In the genomic region with DNA sequence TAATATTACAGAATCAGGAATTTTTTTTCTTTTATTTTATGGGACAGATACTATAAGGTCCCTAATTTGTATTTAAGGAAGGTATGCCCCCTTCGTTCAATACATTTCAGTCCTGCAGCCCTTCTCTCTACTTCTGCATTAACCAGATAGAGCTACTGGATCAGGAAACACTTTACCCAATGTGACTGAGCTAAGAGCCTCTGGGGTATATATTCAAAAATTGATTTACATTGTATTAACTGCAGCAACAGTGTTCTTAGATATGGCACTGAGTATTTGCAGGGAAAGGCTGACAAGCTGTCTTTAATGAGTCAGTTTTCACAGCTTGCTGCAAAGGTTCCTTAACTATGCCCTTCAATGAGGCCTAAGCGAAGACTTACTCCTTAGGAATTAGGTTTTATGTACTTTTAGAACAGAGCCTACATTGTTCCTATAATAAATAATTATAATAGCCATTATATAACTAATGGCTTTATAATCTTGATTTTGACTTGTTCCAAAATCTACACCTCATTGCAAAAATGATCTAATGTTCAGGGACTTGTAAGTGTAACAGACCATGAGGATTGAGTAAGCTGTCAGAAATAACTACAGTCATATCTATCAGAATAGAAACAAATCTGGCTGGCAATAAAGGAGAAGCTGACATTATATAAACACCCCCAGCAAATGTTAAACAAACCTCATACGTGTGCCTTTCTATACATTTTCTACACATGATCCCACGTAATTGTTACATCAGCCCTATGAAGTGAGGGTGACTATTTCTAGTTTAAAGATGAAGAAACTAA, we compare ENCODE assay signal across 1 cellular context.
TF ChIP-seq lines count a peak whose summit lies in the region.

No MANE protein-coding gene starts in this region.

TF ChIP-seq in IMR-90, 13 proteins besides CTCF, POLR2A, EP300 and RAD21 (continued from another document):
- TF ChIP-seq, protein P1, sequence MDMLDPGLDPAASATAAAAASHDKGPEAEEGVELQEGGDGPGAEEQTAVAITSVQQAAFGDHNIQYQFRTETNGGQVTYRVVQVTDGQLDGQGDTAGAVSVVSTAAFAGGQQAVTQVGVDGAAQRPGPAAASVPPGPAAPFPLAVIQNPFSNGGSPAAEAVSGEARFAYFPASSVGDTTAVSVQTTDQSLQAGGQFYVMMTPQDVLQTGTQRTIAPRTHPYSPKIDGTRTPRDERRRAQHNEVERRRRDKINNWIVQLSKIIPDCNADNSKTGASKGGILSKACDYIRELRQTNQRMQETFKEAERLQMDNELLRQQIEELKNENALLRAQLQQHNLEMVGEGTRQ (IDR thresholded peaks at IDR 0.05; ENCODE audit: low read depth, low read length): no peak
- no peak for TF ChIP-seq MAFK (IDR thresholded peaks at IDR 0.05; ENCODE audit: low read depth, low read length)
- no peak for TF ChIP-seq CEBPB (IDR thresholded peaks at IDR 0.05; ENCODE audit: low read depth, low read length)
- TF ChIP-seq NFE2L2 (IDR thresholded peaks at IDR 0.05; ENCODE audit: low read depth, low read length): no peak
- no peak for TF ChIP-seq FOS (IDR thresholded peaks at IDR 0.05; ENCODE audit: low read depth, low read length)
- TF ChIP-seq, protein P2, sequence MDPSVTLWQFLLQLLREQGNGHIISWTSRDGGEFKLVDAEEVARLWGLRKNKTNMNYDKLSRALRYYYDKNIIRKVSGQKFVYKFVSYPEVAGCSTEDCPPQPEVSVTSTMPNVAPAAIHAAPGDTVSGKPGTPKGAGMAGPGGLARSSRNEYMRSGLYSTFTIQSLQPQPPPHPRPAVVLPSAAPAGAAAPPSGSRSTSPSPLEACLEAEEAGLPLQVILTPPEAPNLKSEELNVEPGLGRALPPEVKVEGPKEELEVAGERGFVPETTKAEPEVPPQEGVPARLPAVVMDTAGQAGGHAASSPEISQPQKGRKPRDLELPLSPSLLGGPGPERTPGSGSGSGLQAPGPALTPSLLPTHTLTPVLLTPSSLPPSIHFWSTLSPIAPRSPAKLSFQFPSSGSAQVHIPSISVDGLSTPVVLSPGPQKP (IDR thresholded peaks at IDR 0.05; ENCODE audit: borderline replicate concordance, low read depth, low read length): no peak
- no peak for TF ChIP-seq MAZ (IDR thresholded peaks at IDR 0.05; ENCODE audit: borderline replicate concordance, low read depth, low read length)
- TF ChIP-seq CHD1 (IDR thresholded peaks at IDR 0.05; ENCODE audit: low read depth, low read length): no peak
- no peak for TF ChIP-seq RFX5 (IDR thresholded peaks at IDR 0.05; ENCODE audit: low read depth, low read length)
